Comparison of ENCODE assay signal across 8 cellular contexts in the genomic region with DNA sequence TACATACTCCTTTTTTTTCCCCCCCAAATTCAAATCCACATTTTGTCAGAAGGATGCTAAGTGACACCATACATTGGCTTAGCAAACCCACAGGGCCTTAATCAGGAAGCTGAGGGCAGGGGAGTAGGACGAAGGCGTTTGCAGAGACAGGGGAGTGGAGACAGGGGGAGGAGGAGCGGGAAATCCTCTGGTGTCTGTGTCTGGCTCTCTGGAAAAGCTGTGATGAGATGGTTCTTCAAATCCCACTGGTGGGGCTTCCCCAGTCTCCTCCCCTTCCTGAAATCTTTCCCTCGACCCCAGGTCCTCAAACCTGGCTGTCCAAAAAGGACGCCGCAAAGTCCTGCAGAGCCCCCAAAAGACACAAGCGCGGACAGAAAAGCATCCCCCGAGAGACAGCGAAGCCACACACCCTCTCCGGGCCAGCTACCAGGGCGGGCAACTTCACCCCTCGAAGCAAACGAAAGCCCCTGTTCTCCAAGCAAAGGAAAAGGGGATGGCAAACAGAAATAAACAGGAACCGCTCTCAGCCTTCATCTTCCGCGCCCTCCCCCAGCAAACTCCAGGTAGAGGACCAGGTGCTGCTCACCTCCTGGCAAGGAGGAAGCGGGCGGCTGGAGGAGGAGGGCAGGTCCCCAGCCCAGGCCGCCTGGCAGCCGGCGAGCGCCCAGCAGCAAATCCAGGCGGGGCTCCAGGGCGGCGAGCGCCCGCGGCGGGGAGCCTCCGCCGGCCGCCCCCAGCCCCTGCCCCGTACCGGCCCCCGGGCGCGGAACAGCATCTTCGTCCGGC. TPM values are rescaled to one million over a fixed set of nuclear protein-coding genes. Genes with fewer than 3 reads are reported as not detected.
DNase-seq lines count a peak whose midpoint lies in the region; ATAC-seq and TF ChIP-seq lines count a peak whose summit lies in the region.

No MANE protein-coding gene starts in this region.

- peak overlapping the region; percentile 79 for H3K4me2 ChIP-seq in SU-DHL-6 (ENCODE audit: low read depth, low read length, poor library complexity, severe bottlenecking)

- no peak overlapping the region for H3K27ac ChIP-seq in SU-DHL-6 (ENCODE audit: low read depth, low read length)

- no peaks in the 10 kb centered on the region for H3K36me3 ChIP-seq in Caco-2 (ENCODE audit: control insufficient read depth, insufficient read depth, low read length)
- H3K36me3 ChIP-seq in SU-DHL-6 (ENCODE audit: low read length) = peaks cover 7% of the 10 kb centered on the region; the same call in 1 of the 2 replicates

- no peaks in the 10 kb centered on the region for H3K36me3 Mint-ChIP-seq in Caco-2 (ENCODE audit: insufficient read depth, unreplicated experiment)
- H3K36me3 Mint-ChIP-seq in chondrocyte (ENCODE audit: low read depth) = no peaks in the 10 kb centered on the region

- no peak for TF ChIP-seq CTCF in Caco-2 (IDR thresholded peaks at IDR 0.05; ENCODE audit: insufficient read depth in 1 of 2, low read depth in 1 of 2, low read length in 1 of 2, severe bottlenecking in 1 of 2, unreplicated experiment in 1 of 2)
- no peak for TF ChIP-seq CTCF in SU-DHL-6 (IDR thresholded peaks at IDR 0.05; ENCODE audit: insufficient read depth, low read length, poor library complexity, severe bottlenecking)
- no peak for TF ChIP-seq CTCF in chondrocyte (IDR thresholded peaks at IDR 0.05)
- TF ChIP-seq CTCF in lower leg skin (IDR thresholded peaks at IDR 0.05) = no peak

- TF ChIP-seq POLR2A in lower leg skin (IDR thresholded peaks at IDR 0.05) = no peak

- peak overlapping the region; percentile 66 for H3K4me3 Mint-ChIP-seq in Caco-2 (ENCODE audit: unreplicated experiment)
- peak overlapping the region; percentile 76 for H3K4me3 Mint-ChIP-seq in chondrocyte (ENCODE audit: unreplicated experiment)
- peak overlapping the region; percentile 81 to 82 for H3K4me3 Mint-ChIP-seq in stimulated activated naive CD8-positive, alpha-beta T cell treated with anti-CD3 and anti-CD28 coated beads, Interleukin-15, amount 100 ng/mL, for 72 hours

- POLR2A ChIA-PET in Caco-2 (lab: Charles Lee) = no interaction called here

- peak overlapping the region; percentile 70 for H2AFZ ChIP-seq in SU-DHL-6 (ENCODE audit: low read depth, low read length, severe bottlenecking)

- no peaks in the 10 kb centered on the region for H3K9me2 ChIP-seq in SU-DHL-6 (replicated peaks; ENCODE audit: insufficient read depth, low read length)

- CTCF ChIA-PET in Caco-2 (lab: Charles Lee) = interaction anchor here (0.6 to 1.4 kb wide), 2 partner anchors 94 to 96 kb away, joined by 3 to 5 read pairs; partner anchors contain the start of gene DMTF1

- WGBS in lower leg skin, 2 donors = 1% methylated on average over 19 of the region's 40 CpGs

- BruUV-seq in Caco-2 (replicated peaks; lab: Mats Ljungman, UMichigan) = no TSS peak

- H3K9me3 Mint-ChIP-seq in Caco-2 (ENCODE audit: unreplicated experiment) (no peaks in the 10 kb centered on the region), chondrocyte (ENCODE audit: low read depth) (no peaks in the 10 kb centered on the region)
- H3K9me3 Mint-ChIP-seq in stimulated activated naive CD8-positive, alpha-beta T cell treated with anti-CD3 and anti-CD28 coated beads, Interleukin-15, amount 100 ng/mL, for 72 hours = no peaks in the 10 kb centered on the region

- peak overlapping the region; percentile 49 for H3K9ac ChIP-seq in SU-DHL-6 (ENCODE audit: low read length)

- no peaks in the 10 kb centered on the region; the same call in 1 of the 2 replicates for H3K27me3 ChIP-seq in Caco-2 (replicated peaks; ENCODE audit: control insufficient read depth, insufficient read depth, low read length)
- H3K27me3 ChIP-seq in SU-DHL-6 (ENCODE audit: low read length) = no peaks in the 10 kb centered on the region

- intact Hi-C loops in Caco-2 (cut with micrococcal nuclease; ENCODE audit: unreplicated experiment) (loop anchor here (1.0 to 2.0 kb wide), 5 partner anchors 89 to 178 kb away; partner anchors contain the start of gene DMTF1), lower leg skin (cut with DNase I; ENCODE audit: low total_unique reads) (no loop called here)

- DNase-seq in Caco-2 (no peak), chondrocyte (ENCODE audit: low spot score) (peak; percentile 69), lower leg skin (ENCODE audit: low spot score in 2 of 2) (peak in 1 of 2 donors; percentile 84), middle frontal gyrus (ENCODE audit: extremely low spot score, low spot score) (no peak)
- DNase-seq in stimulated activated naive CD8-positive, alpha-beta T cell treated with anti-CD3 and anti-CD28 coated beads, Interleukin-15, amount 100 ng/mL, for 72 hours = peak in 1 of 2 donors; percentile 27

- H3K9me3 ChIP-seq in Caco-2 = no peaks in the 10 kb centered on the region
- H3K9me3 ChIP-seq in SU-DHL-6 (ENCODE audit: insufficient read depth, low read length) = no peaks in the 10 kb centered on the region

- ATAC-seq in GM19395 (IDR thresholded peaks at IDR 0.05; ENCODE audit: unreplicated experiment) (peak; percentile 56), HG03460 (IDR thresholded peaks at IDR 0.05; ENCODE audit: unreplicated experiment) (peak; percentile 37)
- peak; percentile 67 for ATAC-seq in stimulated activated naive CD8-positive, alpha-beta T cell treated with anti-CD3 and anti-CD28 coated beads, Interleukin-15, amount 100 ng/mL, for 72 hours

- H3K4me1 ChIP-seq in Caco-2 = peaks cover 4% of the 10 kb centered on the region

- H3K27ac Mint-ChIP-seq in Caco-2 (ENCODE audit: unreplicated experiment) = no peak overlapping the region
- H3K27ac Mint-ChIP-seq in chondrocyte (ENCODE audit: unreplicated experiment) = no peak overlapping the region
- H3K27ac Mint-ChIP-seq in stimulated activated naive CD8-positive, alpha-beta T cell treated with anti-CD3 and anti-CD28 coated beads, Interleukin-15, amount 100 ng/mL, for 72 hours = peak overlapping the region in 1 of 2 donors; percentile 73

- H3F3A ChIP-seq in SU-DHL-6 (ENCODE audit: insufficient read depth) = peaks cover 21% of the 10 kb centered on the region; the same call in 1 of the 2 replicates

- H3K27me3 Mint-ChIP-seq in Caco-2 (ENCODE audit: insufficient read depth, unreplicated experiment) (peaks cover 13% of the 10 kb centered on the region), chondrocyte (ENCODE audit: low read depth) (no peaks in the 10 kb centered on the region)
- H3K27me3 Mint-ChIP-seq in stimulated activated naive CD8-positive, alpha-beta T cell treated with anti-CD3 and anti-CD28 coated beads, Interleukin-15, amount 100 ng/mL, for 72 hours = peaks cover 11% of the 10 kb centered on the region

- H4K20me1 ChIP-seq in SU-DHL-6 (ENCODE audit: low read depth, low read length) = no peaks in the 10 kb centered on the region

- no peaks in the 10 kb centered on the region for H3K79me2 ChIP-seq in SU-DHL-6 (ENCODE audit: insufficient read depth, low read length)

- H3K4me1 Mint-ChIP-seq in Caco-2 (ENCODE audit: low read depth, unreplicated experiment) (no peaks in the 10 kb centered on the region), chondrocyte (ENCODE audit: low read depth) (peaks cover 11% of the 10 kb centered on the region)
- H3K4me1 Mint-ChIP-seq in stimulated activated naive CD8-positive, alpha-beta T cell treated with anti-CD3 and anti-CD28 coated beads, Interleukin-15, amount 100 ng/mL, for 72 hours = peaks cover 16% of the 10 kb centered on the region

- H3K4me3 ChIP-seq in Caco-2 (ENCODE audit: low read depth, low read length) (peak overlapping the region; percentile 44), SU-DHL-6 (ENCODE audit: insufficient read depth, low read length, poor library complexity, severe bottlenecking) (peak overlapping the region; percentile 52), lower leg skin (ENCODE audit: low read depth, poor library complexity, severe bottlenecking) (peak overlapping the region; percentile 54)

RNA-seq across cellular contexts. Expression of gene ELAPOR2, which starts 0.5 kb away (rescaled TPM):
- 4.6 and 5.6 TPM in 2 replicates for total RNA-seq in Caco-2 (2022)
- 15.8 to 22.9 TPM (median 16.9 TPM) in 3 replicates for total RNA-seq in chondrocyte
- 10 to 100 TPM in 1 of 4 donors, 1 to 10 TPM in 3; 2.4 to 11.0 (median 6.1) TPM for total RNA-seq in lower leg skin
